29 cellular contexts compared by ENCODE assay signal in the genomic region with DNA sequence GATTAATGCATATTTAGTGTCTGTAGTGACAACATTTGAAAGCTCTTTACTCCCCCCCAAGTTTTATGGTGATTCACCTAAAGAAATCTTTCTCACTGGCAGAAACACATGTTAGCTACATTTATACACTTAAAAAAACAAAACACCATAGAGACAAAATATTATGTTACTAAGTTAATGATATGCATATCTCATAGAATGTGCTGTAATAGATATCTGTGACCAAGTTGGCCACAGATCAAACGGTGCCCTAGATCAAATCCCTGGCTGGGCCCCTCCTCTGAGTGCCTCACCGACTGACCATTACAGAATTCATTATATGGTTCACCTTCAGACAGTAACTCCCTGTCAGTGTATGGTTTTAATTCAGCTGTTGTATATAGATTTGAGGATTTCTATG.
DNase-seq lines count a peak whose midpoint lies in the region; ATAC-seq and TF ChIP-seq lines count a peak whose summit lies in the region.
"Had no signal": no experiment of that assay in that cellular context is flagged by ENCODE, and none has a peak within 500 bp of the region (broad histone marks: within the 10 kb centered on the region; RNA-seq: fewer than 3 reads in every experiment).

No MANE protein-coding gene starts in this region.

- TF ChIP-seq CTCF in AG04450 (IDR thresholded peaks at IDR 0.05; ENCODE audit: low read depth, low read length), result no peak
- TF ChIP-seq CTCF in astrocyte of the spinal cord (IDR thresholded peaks at IDR 0.05; ENCODE audit: low read depth, low read length), result no peak
- TF ChIP-seq CTCF in fibroblast of pulmonary artery (IDR thresholded peaks at IDR 0.05; ENCODE audit: low read length, missing control alignments), result no peak
- TF ChIP-seq CTCF in uterus (IDR thresholded peaks at IDR 0.05), result no peak

- H3K27ac ChIP-seq in AG04450 (ENCODE audit: low read depth, low read length) (no peak overlapping the region), uterus (no peak overlapping the region)
- H3K27ac ChIP-seq: A549, body of pancreas, neutrophil, prostate gland, stomach, vagina had no signal

- in situ Hi-C loops in astrocyte of the spinal cord (cut with HindIII; ENCODE audit: low sequenced_read_pairs), result no loop called here

- ATAC-seq in Right ventricle myocardium superior (ENCODE audit: poor library complexity) (no peak), HG02970 (IDR thresholded peaks at IDR 0.05; ENCODE audit: low FRiP score, unreplicated experiment) (no peak)
- ATAC-seq: A549; activated naive CD8-positive, alpha-beta T cell treated with anti-CD3 and anti-CD28 coated beads, Interleukin-2, amount 50 U/mL, for 24 hours; activated T-cell treated with anti-CD3 and anti-CD28 coated beads, Interleukin-2, amount 50 U/mL, for 72 hours; body of pancreas; left ventricle myocardium superior; sciatic nerve had no signal

- no peaks in the 10 kb centered on the region for H3K4me1 ChIP-seq in uterus
- H3K4me1 ChIP-seq: body of pancreas, prostate gland, stomach, vagina had no signal

- no peaks in the 10 kb centered on the region for H3K36me3 ChIP-seq in uterus
- H3K36me3 ChIP-seq: HAP-1, neutrophil, prostate gland, stomach, vagina had no signal

- POLR2A ChIA-PET in AG04450 (lab: Yijun Ruan, JAX), result no interaction called here

- H3K4me3 ChIP-seq in AG04450 (ENCODE audit: low read depth, low read length), result no peak overlapping the region
- no peak overlapping the region for H3K4me3 ChIP-seq in astrocyte of the spinal cord (ENCODE audit: low read depth, low read length)
- no peak overlapping the region for H3K4me3 ChIP-seq in fibroblast of pulmonary artery (replicated peaks; ENCODE audit: low read depth, low read length)
- H3K4me3 ChIP-seq in uterus, result no peak overlapping the region
- H3K4me3 ChIP-seq: A549, body of pancreas, HAP-1, prostate gland, stomach, vagina had no signal

- H3K27me3 ChIP-seq in AG04450 (ENCODE audit: control insufficient read depth, insufficient read depth, low read length) (no peaks in the 10 kb centered on the region), uterus (no peaks in the 10 kb centered on the region)
- H3K27me3 ChIP-seq: body of pancreas, neutrophil, stomach, vagina had no signal

- intact Hi-C loops in Right ventricle myocardium superior (cut with DNase I), result loop anchor here (10.0 kb wide), 1 partner anchor 177 kb away; no protein-coding TSS in a partner anchor
- intact Hi-C loops in uterus (cut with DNase I; ENCODE audit: low total_unique reads), result no loop called here

- CTCF ChIA-PET in AG04450 (lab: Charles Lee), result interaction anchor here (0.7 kb wide), 1 partner anchor 35 kb away, joined by 3 read pairs; no protein-coding TSS in a partner anchor

- no peak for TF ChIP-seq POLR2A in uterus (IDR thresholded peaks at IDR 0.05)

- DNase-seq in AG04450 (ENCODE audit: low read depth, low spot score) (peak; percentile 8), HS-27A (ENCODE audit: low read depth) (peak; percentile 12), astrocyte of the spinal cord (ENCODE audit: low read depth, low spot score) (peak; percentile 63), fibroblast of pulmonary artery (ENCODE audit: low read depth) (peak; percentile 31), Right ventricle myocardium superior (no peak), uterus (no peak)
- no peak for DNase-seq in activated effector memory CD4-positive, alpha-beta T cell treated with Interleukin-2 at 50 U/mL for 16 hours
- DNase-seq: activated naive CD4-positive, alpha-beta T cell; activated naive CD8-positive, alpha-beta T cell treated with anti-CD3 and anti-CD28 coated beads, Interleukin-2, amount 50 U/mL, for 24 hours; activated T-cell treated with anti-CD3 and anti-CD28 coated beads, Interleukin-2, amount 50 U/mL, for 72 hours; body of pancreas; CD4-positive, alpha-beta memory T cell; head of caudate nucleus; left ventricle myocardium superior; NCI-H1105; NCI-H187 treated with DMSO at 0.1 percent for 48 hours; NCI-H2171 treated with DMSO at 0.1 percent for 48 hours; NCI-H524; NK-92 treated with Interleukin-12 subunit alpha and Interleukin-12 subunit beta, amount 100 ng/mL, for 24 hours; stimulated activated CD4-positive, alpha-beta T cell treated with anti-CD3 and anti-CD28 coated beads, Interleukin-4, amount 100 ng/mL, for 1 hour; stomach; T-helper 2 cell had no signal

- no peaks in the 10 kb centered on the region for H3K9me3 ChIP-seq in AG04450 (ENCODE audit: control insufficient read depth, insufficient read depth, low read length)
- H3K9me3 ChIP-seq in uterus, result no peaks in the 10 kb centered on the region
- H3K9me3 ChIP-seq: A549, body of pancreas, HAP-1, neutrophil, prostate gland, stomach, vagina had no signal

Comparison
In these comparisons a context has a peak if more than half of its experiments do, and no peak if none do; other contexts are left out.
1. DNase-seq: peak in AG04450 (single experiment), HS-27A (single experiment), astrocyte of the spinal cord (single experiment) and fibroblast of pulmonary artery (single experiment); none in Right ventricle myocardium superior (single experiment), activated effector memory CD4-positive, alpha-beta T cell treated with Interleukin-2 at 50 U/mL for 16 hours (single experiment) and uterus (0 of 2).